In genomic region chr16:88917146-88917914, GRCh38 we compare ENCODE assay signal across 22 cellular contexts. TPM values are rescaled to one million over a fixed set of nuclear protein-coding genes. Genes with fewer than 3 reads are reported as not detected.
"Had no signal": no experiment of that assay in that cellular context is flagged by ENCODE, and none has a peak within 500 bp of the region (broad histone marks: within the 10 kb centered on the region; RNA-seq: fewer than 3 reads in every experiment).

No MANE protein-coding gene starts in this region.

- H3K9me3 Mint-ChIP-seq: dendritic cell treated with granulocyte-macrophage colony-stimulating factor and Interleukin-4, amounts not matched to agents 40 ng/mL and 50 ng/mL, for 4 days had no signal

- H3K27ac ChIP-seq: brain microvascular endothelial cell, hepatocyte, lower lobe of right lung had no signal

- H3K36me3 Mint-ChIP-seq: activated naive CD8-positive, alpha-beta T cell; naive thymus-derived CD4-positive, alpha-beta T cell had no signal

- H3K27me3 ChIP-seq: brain microvascular endothelial cell, hepatocyte had no signal

- H3K9me3 ChIP-seq: lower lobe of right lung, spleen had no signal

- H2AFZ ChIP-seq: hepatocyte had no signal

- H3K4me3 ChIP-seq: hepatocyte, lower lobe of right lung, spleen had no signal

- H3K36me3 ChIP-seq: brain microvascular endothelial cell, lower lobe of right lung had no signal

- H3K27me3 Mint-ChIP-seq: dendritic cell treated with granulocyte-macrophage colony-stimulating factor and Interleukin-4, amounts not matched to agents 40 ng/mL and 50 ng/mL, for 4 days had no signal

- H3K4me2 ChIP-seq: hepatocyte had no signal

- DNase-seq: activated CD4-positive, CD25-positive, alpha-beta regulatory T cell; activated effector memory CD4-positive, alpha-beta T cell treated with Interleukin-2 at 50 U/mL for 16 hours; activated T-cell treated with anti-CD3 and anti-CD28 coated beads, Interleukin-2, amount 50 U/mL, for 1 hour; amygdala; brain microvascular endothelial cell; erythroblast; kidney glomerular epithelial cell; lower lobe of right lung; naive thymus-derived CD4-positive, alpha-beta T cell; occipital lobe; spleen; stimulated activated CD4-positive, alpha-beta T cell treated with anti-CD3 and anti-CD28 coated beads, Interleukin-1b, Interleukin-23, amount 100 ng/mL, for 48 hours; stimulated activated naive CD4-positive, alpha-beta T cell; substantia nigra; trophoblast cell had no signal

- H3K27ac Mint-ChIP-seq: activated naive CD8-positive, alpha-beta T cell; dendritic cell treated with granulocyte-macrophage colony-stimulating factor and Interleukin-4, amounts not matched to agents 40 ng/mL and 50 ng/mL, for 4 days; progenitor cell of endocrine pancreas; T-helper 1 cell treated with Interleukin-12 subunit alpha and Interleukin-12 subunit beta and Interleukin-4 antibody, amounts not matched to agents 30 μg/mL and 1 μg/mL, for 36 hours had no signal

- H3K4me3 Mint-ChIP-seq: activated naive CD8-positive, alpha-beta T cell; dendritic cell treated with granulocyte-macrophage colony-stimulating factor and Interleukin-4, amounts not matched to agents 40 ng/mL and 50 ng/mL, for 4 days; naive thymus-derived CD4-positive, alpha-beta T cell; T-helper 1 cell treated with Interleukin-12 subunit alpha and Interleukin-12 subunit beta and Interleukin-4 antibody, amounts not matched to agents 30 μg/mL and 1 μg/mL, for 36 hours had no signal

RNA-seq across cellular contexts. Expression of gene PABPN1L, which starts 50.9 kb away (rescaled TPM):
- total RNA-seq: hepatocyte; lower lobe of right lung; mononuclear cell; naive thymus-derived CD4-positive, alpha-beta T cell; occipital lobe; sciatic nerve had no signal
- polyA plus RNA-seq: hepatocyte; naive thymus-derived CD4-positive, alpha-beta T cell had no signal
